In the genomic region with DNA sequence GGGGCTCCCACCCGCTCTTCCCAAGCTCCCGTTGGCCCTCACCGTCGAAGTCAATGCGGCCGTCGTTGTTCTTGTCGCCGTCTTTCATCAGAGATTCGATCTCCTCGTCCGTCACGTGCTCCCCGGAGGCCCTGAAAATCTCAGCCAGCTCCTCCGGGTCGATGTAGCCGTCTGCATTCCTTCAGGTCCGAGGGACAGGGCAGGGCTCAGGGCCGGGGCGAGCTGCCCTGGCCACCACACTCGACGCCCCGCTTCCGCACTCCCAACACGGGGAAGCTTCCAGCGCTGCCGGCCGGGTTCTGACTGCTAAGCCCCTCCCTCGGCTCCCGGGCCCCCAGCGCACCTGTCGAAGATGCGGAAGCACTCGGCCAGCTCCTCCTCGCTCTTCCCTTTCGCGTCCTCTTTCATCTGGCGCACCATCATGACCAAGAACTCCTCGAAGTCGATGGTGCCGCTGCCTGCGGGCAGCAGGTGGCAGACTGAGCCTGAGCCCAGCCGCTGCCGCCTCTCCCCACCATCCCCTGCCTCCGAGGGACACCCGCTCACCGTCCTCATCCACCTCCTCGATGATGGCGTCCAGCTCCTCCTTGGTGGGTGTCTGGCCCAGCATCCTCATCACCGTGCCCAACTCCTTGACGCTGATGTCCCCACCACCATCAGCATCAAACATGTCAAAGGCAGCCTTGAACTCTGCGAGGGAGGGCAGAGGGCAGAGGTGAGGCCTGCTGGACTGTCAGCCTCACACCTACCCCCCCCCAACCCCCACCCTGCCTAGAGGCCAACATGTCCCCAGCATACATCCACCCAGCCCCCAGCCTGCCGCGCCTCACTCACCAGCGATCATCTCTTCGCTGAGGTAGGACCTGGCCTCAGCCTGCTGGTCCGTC, we compare ENCODE assay signal across 8 cellular contexts. TPM values are rescaled to one million over a fixed set of nuclear protein-coding genes. Genes with fewer than 3 reads are reported as not detected.
DNase-seq lines count a peak whose midpoint lies in the region; ATAC-seq and TF ChIP-seq lines count a peak whose summit lies in the region.

No MANE protein-coding gene starts in this region.

- H2AFZ ChIP-seq in Loucy (ENCODE audit: low read length) = no peak overlapping the region

- H3K27me3 ChIP-seq in Loucy (ENCODE audit: insufficient read depth, low read length, poor library complexity, severe bottlenecking) (no peaks in the 10 kb centered on the region), aorta (ENCODE audit: control insufficient read depth in 1 of 2, insufficient read depth in 2 of 2, low read length in 1 of 2) (no peaks in the 10 kb centered on the region)

- H3K36me3 ChIP-seq in Loucy (ENCODE audit: insufficient read depth, low read length) = no peaks in the 10 kb centered on the region
- no peaks in the 10 kb centered on the region for H3K36me3 ChIP-seq in aorta (ENCODE audit: control insufficient read depth in 1 of 2, insufficient read depth in 2 of 2, low read length in 1 of 2)

- 41 to 49% methylated on average over 50 to 57 of the region's 57 CpGs for WGBS in aorta, 2 donors

- ATAC-seq in omental fat pad (ENCODE audit: low FRiP score) (peak; percentile 50), aorta (ENCODE audit: low FRiP score) (peak; percentile 4), HG02571 (IDR thresholded peaks at IDR 0.05; ENCODE audit: unreplicated experiment) (no peak), GM21737 (IDR thresholded peaks at IDR 0.05; ENCODE audit: unreplicated experiment) (no peak)

- no peak overlapping the region for H3K27ac ChIP-seq in aorta (ENCODE audit: low read depth in 1 of 2, low read length in 2 of 2)

- no peaks in the 10 kb centered on the region for H3K9me3 ChIP-seq in Loucy (ENCODE audit: insufficient read depth, low read depth, low read length)
- H3K9me3 ChIP-seq in aorta (ENCODE audit: control insufficient read depth, low read length) = no peaks in the 10 kb centered on the region

- H3F3A ChIP-seq in Loucy (ENCODE audit: low read depth) = no peaks in the 10 kb centered on the region

- H3K9me2 ChIP-seq in Loucy (replicated peaks; ENCODE audit: low read depth, low read length) = no peaks in the 10 kb centered on the region

- H3K4me2 ChIP-seq in Loucy (ENCODE audit: low read depth, low read length, poor library complexity, severe bottlenecking) = no peak overlapping the region

- H4K20me1 ChIP-seq in Loucy (ENCODE audit: insufficient read depth, low read length, poor library complexity, severe bottlenecking) = no peaks in the 10 kb centered on the region

- peak; percentile 55 for TF ChIP-seq CTCF in Loucy (conservative IDR thresholded peaks at IDR 0.05; ENCODE audit: low read length)
- TF ChIP-seq CTCF in omental fat pad (IDR thresholded peaks at IDR 0.05) = no peak

- no peaks in the 10 kb centered on the region for H3K4me1 ChIP-seq in Loucy (ENCODE audit: insufficient read depth, low read length, poor library complexity, severe bottlenecking)
- H3K4me1 ChIP-seq in aorta (ENCODE audit: control insufficient read depth in 1 of 2, insufficient read depth in 2 of 2, low read length in 2 of 2) = no peaks in the 10 kb centered on the region

- intact Hi-C loops in aorta (cut with DNase I) = no loop called here

- H3K4me3 ChIP-seq in Loucy (ENCODE audit: low read length, poor library complexity, severe bottlenecking) (no peak overlapping the region), aorta (ENCODE audit: low read length in 2 of 2) (no peak overlapping the region)

- no peaks in the 10 kb centered on the region for H3K79me2 ChIP-seq in Loucy (ENCODE audit: insufficient read depth, low read length)

- DNase-seq in COR-L47 (lab: John Stamatoyannopoulos, UW) = peak; percentile 29
- peak; percentile 33 for DNase-seq in activated T-cell treated with anti-CD3 and anti-CD28 coated beads for 24 hours (ENCODE audit: low read depth)
- DNase-seq in fibroblast of gingiva (ENCODE audit: low read depth) = peak; percentile 46
- DNase-seq in omental fat pad (ENCODE audit: low spot score) = no peak
- DNase-seq in aorta = no peak

- H3K9ac ChIP-seq in Loucy (ENCODE audit: low read depth, low read length, poor library complexity, severe bottlenecking) = no peak overlapping the region

RNA-seq across cellular contexts. Expression of a gene that starts 2.9 kb away (rescaled TPM):
- total RNA-seq in omental fat pad (1 to 10 TPM in 3 of 4 donors, not detected in 1; 1.2 to 2.2 (median 1.5) TPM), aorta (not detected)
- 10 to 100 TPM in 1 of 2 donors, 1 to 10 TPM in 1; 1.9 to 26.3 TPM for polyA plus RNA-seq in aorta

RNA-seq across cellular contexts. Expression of a gene that starts 9.4 kb away (rescaled TPM):
- total RNA-seq in omental fat pad (100 to 1,000 TPM in 1 of 4 donors, 10 to 100 TPM in 3; 42.6 to 147 (median 66.8) TPM), aorta (10 to 100 TPM; 36.2 to 57.7 TPM)
- polyA plus RNA-seq in aorta = 100 to 1,000 TPM in 1 of 2 donors, 10 to 100 TPM in 1; 14.9 to 117 TPM

RNA-seq across cellular contexts. Expression of a gene that starts 11.7 kb away (rescaled TPM):
- total RNA-seq in omental fat pad (10 to 100 TPM in 1 of 4 donors, 1 to 10 TPM in 1, not detected in 2; 1.4 to 10.1 TPM), aorta (1 to 10 TPM; 1.0 to 1.9 TPM)
- polyA plus RNA-seq in aorta = 1 to 10 TPM in 1 of 2 donors, not detected in 1; 5.0 TPM

RNA-seq across cellular contexts. Expression of a gene that starts 32.4 kb away (rescaled TPM):
- total RNA-seq in omental fat pad (10 to 100 TPM; 12.7 to 38.6 (median 18.1) TPM), aorta (10 to 100 TPM; 25.8 to 27.8 TPM)
- 10 to 100 TPM; 29.3 to 30.7 TPM for polyA plus RNA-seq in aorta

RNA-seq across cellular contexts. Expression of a gene that starts 32.5 kb away (rescaled TPM):
- total RNA-seq in omental fat pad (1 to 10 TPM in 1 of 4 donors, not detected in 3; 1.6 TPM), aorta (1 to 10 TPM; 1.6 to 3.6 TPM)
- 1 to 10 TPM in 1 of 2 donors, not detected in 1; 1.9 TPM for polyA plus RNA-seq in aorta

Comparison
In these comparisons a context has a peak if more than half of its experiments do, and no peak if none do; other contexts are left out.
1. DNase-seq: peak in COR-L47 (single experiment), activated T-cell treated with anti-CD3 and anti-CD28 coated beads for 24 hours (single experiment) and fibroblast of gingiva (single experiment); none in omental fat pad (single experiment) and aorta (0 of 2).
2. ATAC-seq: peak in omental fat pad (single experiment) and aorta (single experiment); none in HG02571 (single experiment) and GM21737 (single experiment).